Comparison of ENCODE assay signal across 10 cellular contexts in genomic region chr7:7438851-7439250, GRCh38.
DNase-seq lines count a peak whose midpoint lies in the region; ATAC-seq and TF ChIP-seq lines count a peak whose summit lies in the region.
"Had no signal": no experiment of that assay in that cellular context is flagged by ENCODE, and none has a peak within 500 bp of the region (broad histone marks: within the 10 kb centered on the region; RNA-seq: fewer than 3 reads in every experiment).

No MANE protein-coding gene starts in this region.

- no peak overlapping the region for H2AK9ac ChIP-seq in IMR-90 (replicated peaks; ENCODE audit: low read depth, low read length, poor library complexity)

- H2AFZ ChIP-seq in IMR-90 (replicated peaks; ENCODE audit: low read length, poor library complexity), result peak overlapping the region; percentile 82
- H2AFZ ChIP-seq: parathyroid adenoma had no signal

- in situ Hi-C loops in IMR-90 (cut with MboI; ENCODE audit: low sequenced_read_pairs), result loop anchor here (25.0 kb wide), 2 partner anchors 323 to 523 kb away; partner anchors contain the start of gene GLCCI1

- no peaks in the 10 kb centered on the region for H3K9me3 ChIP-seq in IMR-90 (ENCODE audit: control insufficient read depth, insufficient read depth, low read length)
- H3K9me3 ChIP-seq: esophagus muscularis mucosa had no signal

- peak overlapping the region; percentile 96 for H3K56ac ChIP-seq in IMR-90 (ENCODE audit: extremely low read depth, insufficient read depth, low read length)

- H3K18ac ChIP-seq in IMR-90 (ENCODE audit: low read depth, low read length), result peak overlapping the region; percentile 38

- no peak overlapping the region; the same call in 1 of the 2 replicates for H3K9ac ChIP-seq in IMR-90 (ENCODE audit: low read depth, low read length)
- H3K9ac ChIP-seq: parathyroid adenoma had no signal

- intact Hi-C loops in IMR-90 (cut with micrococcal nuclease), result loop anchor here (2.0 kb wide), 1 partner anchor 54 kb away; no protein-coding TSS in a partner anchor

- dilution Hi-C loops in IMR-90 (cut with HindIII; ENCODE audit: low sequenced_read_pairs, unreplicated experiment), result no loop called here

- DNase-seq in BJ (ENCODE audit: low read depth) (peak; percentile 95), IMR-90 (peak; percentile 99), amniotic stem cell (lab: John Stamatoyannopoulos, UW) (peak; percentile 95), left lobe of liver (ENCODE audit: low spot score) (no peak), D341Med (ENCODE audit: low spot score) (no peak), NCI-H82 treated with DMSO at 0.1 percent for 48 hours (lab: John Stamatoyannopoulos, UW; ENCODE audit: unreplicated experiment) (no peak)

- peak overlapping the region; percentile 98 for H3K4ac ChIP-seq in IMR-90 (ENCODE audit: low read depth, low read length)

- H4K5ac ChIP-seq in IMR-90 (ENCODE audit: low read depth, low read length), result peak overlapping the region; percentile 17; the same call in 1 of the 2 replicates

- ATAC-seq in IMR-90 (ENCODE audit: low read depth), result peak; percentile 97
- ATAC-seq in left lobe of liver, result peak; percentile 62
- no peak for ATAC-seq in HG02642 (IDR thresholded peaks at IDR 0.05; ENCODE audit: poor library complexity, unreplicated experiment)
- ATAC-seq in GM19455 (IDR thresholded peaks at IDR 0.05; ENCODE audit: unreplicated experiment), result no peak

- peak overlapping the region; percentile 90 for H3K23ac ChIP-seq in IMR-90 (ENCODE audit: low read depth, low read length)

- H3K27ac ChIP-seq in IMR-90 (ENCODE audit: insufficient read depth, low read length), result peak overlapping the region; percentile 78
- H3K27ac ChIP-seq: esophagus muscularis mucosa, parathyroid adenoma had no signal

- H4K20me1 ChIP-seq in IMR-90 (ENCODE audit: insufficient read depth, low read length), result no peaks in the 10 kb centered on the region

- 0 out of 2 replicates have a peak overlapping the region, but pooled peaks have one; percentile 1 for H3K4me2 ChIP-seq in IMR-90 (ENCODE audit: low read depth, low read length)

- H4K91ac ChIP-seq in IMR-90 (ENCODE audit: insufficient read depth, low read depth, low read length), result peak overlapping the region; percentile 99

- H3K36me3 ChIP-seq in BJ (ENCODE audit: control insufficient read depth, insufficient read depth, low read length) (no peaks in the 10 kb centered on the region), IMR-90 (ENCODE audit: control insufficient read depth, insufficient read depth, low read length) (no peaks in the 10 kb centered on the region)
- H3K36me3 ChIP-seq: esophagus muscularis mucosa had no signal

- H3K79me1 ChIP-seq in IMR-90 (ENCODE audit: low read depth in 1 of 2, low read length in 2 of 2), result no peaks in the 10 kb centered on the region

- TF ChIP-seq CTCF in BJ (IDR thresholded peaks at IDR 0.05; ENCODE audit: insufficient read depth, low read depth, low read length) (0 out of 2 replicates have a peak, but pooled peaks have one; percentile 11), IMR-90 (conservative IDR thresholded peaks at IDR 0.05; ENCODE audit: low read depth, low read length) (no peak)

- H3K14ac ChIP-seq in IMR-90 (replicated peaks; ENCODE audit: low read depth, low read length), result peak overlapping the region; percentile 92

- no peak for TF ChIP-seq POLR2A in IMR-90 (IDR thresholded peaks at IDR 0.05; ENCODE audit: low read depth, low read length)

- CTCF ChIA-PET in BJ (lab: Yijun Ruan, JAX) (interaction anchor here (0.9 to 1.5 kb wide), 5 partner anchors 11 to 101 kb away, joined by 3 to 5 read pairs (median 3); no protein-coding TSS in a partner anchor), IMR-90 (lab: Yijun Ruan, JAX) (interaction anchor here (1.0 to 1.7 kb wide), 3 partner anchors 9 to 47 kb away, joined by 3 to 4 read pairs (median 3); no protein-coding TSS in a partner anchor)

- 0% methylated on average over 2 of the region's 5 CpGs; no CpG with 5 or more reads in 1 of the 2 experiments for WGBS in IMR-90 (ENCODE audit: extremely low coverage in 2 of 2, insufficient read length in 1 of 2), 2 experiments

- H3K4me3 ChIP-seq in BJ (ENCODE audit: low read depth, low read length), result no peak overlapping the region
- H3K4me3 ChIP-seq in IMR-90 (ENCODE audit: insufficient read depth, low read depth, low read length), result no peak overlapping the region
- H3K4me3 ChIP-seq: esophagus muscularis mucosa had no signal

- POLR2A ChIA-PET in BJ (lab: Charles Lee) (interaction anchor here (0.9 kb wide), 1 partner anchor 10 kb away, joined by 3 read pairs; no protein-coding TSS in a partner anchor), IMR-90 (lab: Charles Lee; ENCODE audit: unreplicated experiment) (no interaction called here)

- H4K8ac ChIP-seq in IMR-90 (ENCODE audit: low read depth in 2 of 2, low read length in 2 of 2), result peak overlapping the region; percentile 81 to 91

- BruUV-seq in IMR-90 (replicated peaks; lab: Mats Ljungman, UMichigan), result no TSS peak

- H2BK5ac ChIP-seq in IMR-90 (ENCODE audit: low read depth, low read length, poor library complexity, severe bottlenecking), result peak overlapping the region; percentile 84

- H2BK120ac ChIP-seq in IMR-90 (ENCODE audit: low read depth, low read length), result peak overlapping the region; percentile 99

- peaks cover 8% of the 10 kb centered on the region for H3K4me1 ChIP-seq in IMR-90 (ENCODE audit: control insufficient read depth, insufficient read depth, low read length)
- H3K4me1 ChIP-seq: esophagus muscularis mucosa, parathyroid adenoma had no signal

- peaks cover 7% of the 10 kb centered on the region; the same call in 1 of the 2 replicates for H3K9me1 ChIP-seq in IMR-90 (ENCODE audit: insufficient read depth, low read length)

- peak overlapping the region; percentile 96 for H2AK5ac ChIP-seq in IMR-90 (ENCODE audit: low read depth, low read length)

- TF ChIP-seq RAD21 in IMR-90 (IDR thresholded peaks at IDR 0.05; ENCODE audit: low read length), result no peak

- no peaks in the 10 kb centered on the region for H3K27me3 ChIP-seq in BJ (ENCODE audit: control insufficient read depth, insufficient read depth, low read length)
- no peaks in the 10 kb centered on the region for H3K27me3 ChIP-seq in IMR-90 (ENCODE audit: control insufficient read depth, insufficient read depth, low read length)
- H3K27me3 ChIP-seq: esophagus muscularis mucosa had no signal

- H2BK15ac ChIP-seq in IMR-90 (ENCODE audit: low read depth, low read length), result peak overlapping the region; percentile 99; the same call in 2 of the 3 replicates

- peak overlapping the region; percentile 99 for H2BK20ac ChIP-seq in IMR-90 (ENCODE audit: low read depth, low read length)

TF ChIP-seq in IMR-90, 13 proteins besides CTCF, POLR2A, EP300 and RAD21:
- peak; percentile 98 for TF ChIP-seq FOS (IDR thresholded peaks at IDR 0.05; ENCODE audit: low read depth, low read length)
- TF ChIP-seq RCOR1 (IDR thresholded peaks at IDR 0.05; ENCODE audit: insufficient replicate concordance, low read length), result peak; percentile 91
- peak; percentile 79 for TF ChIP-seq CEBPB (IDR thresholded peaks at IDR 0.05; ENCODE audit: low read depth, low read length)
- TF ChIP-seq NFE2L2 (IDR thresholded peaks at IDR 0.05; ENCODE audit: low read depth, low read length), result peak; percentile 40; the same call in 1 of the 2 replicates
- 0 out of 2 replicates have a peak, but pooled peaks have one; percentile 54 for TF ChIP-seq BHLHE40 (IDR thresholded peaks at IDR 0.05; ENCODE audit: low read depth, low read length)
- no peak for TF ChIP-seq CHD1 (IDR thresholded peaks at IDR 0.05; ENCODE audit: low read depth, low read length)
- no peak for TF ChIP-seq ELK1 (IDR thresholded peaks at IDR 0.05; ENCODE audit: borderline replicate concordance, low read depth, low read length)
- TF ChIP-seq RFX5 (IDR thresholded peaks at IDR 0.05; ENCODE audit: low read depth, low read length), result no peak
- TF ChIP-seq MAFK (IDR thresholded peaks at IDR 0.05; ENCODE audit: low read depth, low read length), result peak; percentile 70
- no peak for TF ChIP-seq SMC3 (IDR thresholded peaks at IDR 0.05; ENCODE audit: low read depth, low read length)
- TF ChIP-seq USF2 (IDR thresholded peaks at IDR 0.05; ENCODE audit: low read depth, low read length), result no peak
- peak; percentile 27; the same call in 1 of the 2 replicates for TF ChIP-seq MXI1 (IDR thresholded peaks at IDR 0.05; ENCODE audit: borderline replicate concordance, low read depth, low read length)
- peak; percentile 47; the same call in 1 of the 2 replicates for TF ChIP-seq MAZ (IDR thresholded peaks at IDR 0.05; ENCODE audit: borderline replicate concordance, low read depth, low read length)

Comparison
In these comparisons a context has a peak if more than half of its experiments do, and no peak if none do; other contexts are left out.
1. DNase-seq: peak in BJ (single experiment), IMR-90 (single experiment) and amniotic stem cell (single experiment); none in left lobe of liver (single experiment), D341Med (single experiment) and NCI-H82 treated with DMSO at 0.1 percent for 48 hours (single experiment).
2. ATAC-seq: peak in IMR-90 (single experiment) and left lobe of liver (single experiment); none in HG02642 (single experiment) and GM19455 (single experiment).